ENCODE assay signal across 17 cellular contexts in the genomic region with DNA sequence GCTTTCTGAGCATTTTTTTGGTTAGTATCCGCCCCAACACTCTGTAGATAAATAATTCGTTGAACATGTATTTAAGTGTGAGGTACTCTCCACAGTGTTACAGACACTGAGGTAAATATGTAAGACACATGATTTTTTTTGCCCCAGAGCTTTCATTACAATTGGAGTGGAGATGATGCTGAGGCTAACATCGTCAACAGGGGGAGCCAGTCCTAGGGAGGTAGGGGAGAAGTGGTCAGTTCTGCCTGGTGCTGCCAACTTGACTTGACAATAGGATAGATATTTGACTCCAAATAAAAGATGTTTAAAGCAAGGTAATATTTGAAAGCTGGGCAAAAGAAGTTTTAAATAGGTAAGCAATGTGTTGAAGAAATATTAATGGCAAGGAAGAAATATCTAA.
A peak's percentile ranks its signal among the peaks of the same experiment; 100 is the strongest.
DNase-seq lines count a peak whose midpoint lies in the region; ATAC-seq, FAIRE-seq and TF ChIP-seq lines count a peak whose summit lies in the region.
"Had no signal": no experiment of that assay in that cellular context is flagged by ENCODE, and none has a peak within 500 bp of the region (broad histone marks: within the 10 kb centered on the region; RNA-seq: fewer than 3 reads in every experiment).

No MANE protein-coding gene starts in this region.

- H2AFZ ChIP-seq in HepG2 (ENCODE audit: low read length) (no peak overlapping the region), trophoblast cell (ENCODE audit: insufficient read depth, low read length, poor library complexity) (no peak overlapping the region)

- WGBS in HepG2 (ENCODE audit: low lambda C conversion rate), result 0% methylated on average over 3 of the region's 3 CpGs
- WGBS in right lobe of liver (ENCODE audit: insufficient coverage, low coverage, low lambda C conversion rate, missing lambda C conversion rate), result 16% methylated on average over 3 of the region's 3 CpGs
- no CpG with 5 or more reads among the region's 3 CpGs for WGBS in trophoblast cell (ENCODE audit: extremely low coverage, insufficient coverage, insufficient read length)

- no peaks in the 10 kb centered on the region for H4K20me1 ChIP-seq in HepG2 (ENCODE audit: insufficient read depth, low read length)

- no peak overlapping the region for H4K12ac ChIP-seq in trophoblast cell (ENCODE audit: low read depth, low read length)

- no peak for FAIRE-seq in HepG2 (lab: Jason Lieb, UNC)
- FAIRE-seq: endometrium had no signal

- H3K4me3 ChIP-seq in HepG2 (replicated peaks in 1 of 3; ENCODE audit: insufficient read depth in 1 of 3, low read depth in 2 of 3, low read length in 3 of 3), result no peak overlapping the region
- H3K4me3 ChIP-seq in right lobe of liver, result no peak overlapping the region
- H3K4me3 ChIP-seq in trophoblast cell (ENCODE audit: low read depth, low read length), result no peak overlapping the region
- H3K4me3 ChIP-seq: vagina had no signal

- no peaks in the 10 kb centered on the region for H3K27me3 Mint-ChIP-seq in endothelial cell (ENCODE audit: unreplicated experiment)

- no TSS peak for BruUV-seq in HepG2 (replicated peaks; lab: Mats Ljungman, UMichigan)

- CTCF ChIA-PET in HepG2 (lab: Yijun Ruan, JAX; ENCODE audit: low intra/inter-chr PET ratio, low total read pairs), result no interaction called here

- no peak overlapping the region for H4K91ac ChIP-seq in trophoblast cell (ENCODE audit: low read depth, low read length)

- H3K36me3 ChIP-seq in HepG2 (replicated peaks in 1 of 2; ENCODE audit: control insufficient read depth in 1 of 2, insufficient read depth in 2 of 2, low read length in 2 of 2) (no peaks in the 10 kb centered on the region), right lobe of liver (no peaks in the 10 kb centered on the region), trophoblast cell (ENCODE audit: control insufficient read depth in 1 of 2, insufficient read depth in 2 of 2, low read length in 2 of 2) (no peaks in the 10 kb centered on the region)
- H3K36me3 ChIP-seq: brain microvascular endothelial cell, vagina had no signal

- H3K27ac Mint-ChIP-seq in endothelial cell (ENCODE audit: unreplicated experiment), result no peak overlapping the region
- H3K27ac Mint-ChIP-seq: mesothelial cell of epicardium had no signal

- H3K9ac ChIP-seq in HepG2 (ENCODE audit: insufficient read depth, low read depth, low read length) (no peak overlapping the region), trophoblast cell (ENCODE audit: low read length) (no peak overlapping the region)

- no peak overlapping the region for H2BK12ac ChIP-seq in trophoblast cell (ENCODE audit: low read length)

- in situ Hi-C loops in HepG2 (cut with HindIII; ENCODE audit: extremely low pct_ligation_motif_present, low pct_unique_long_range_greater_than_20kb), result no loop called here

- no peak for TF ChIP-seq POLR2A in HepG2 (IDR thresholded peaks at IDR 0.05; ENCODE audit: insufficient read depth in 1 of 2, low read depth in 2 of 2, low read length in 2 of 2)
- no peak for TF ChIP-seq POLR2A in right lobe of liver (IDR thresholded peaks at IDR 0.05)

- no peak for TF ChIP-seq RAD21 in HepG2 (CRISPR knock-in tag; IDR thresholded peaks at IDR 0.05)

- H4K8ac ChIP-seq in trophoblast cell (ENCODE audit: low read depth, low read length), result no peak overlapping the region

- H3K14ac ChIP-seq in trophoblast cell (ENCODE audit: low read length), result no peak overlapping the region

- no peaks in the 10 kb centered on the region for H3K79me2 ChIP-seq in HepG2 (ENCODE audit: insufficient read depth, low read length)
- H3K79me2 ChIP-seq in trophoblast cell (ENCODE audit: control insufficient read depth, insufficient read depth, low read length, poor library complexity), result no peaks in the 10 kb centered on the region

- DNase-seq in HepG2 (ENCODE audit: low spot score) (no peak), right lobe of liver (no peak), NCI-H69 (lab: John Stamatoyannopoulos, UW) (peak; percentile 24), endothelial cell (ENCODE audit: low spot score) (peak; percentile 8), islet precursor cell (no peak), AG20443 (ENCODE audit: low spot score) (no peak), hypothalamus (lab: John Stamatoyannopoulos, UW) (no peak), trophoblast cell (no peak)
- DNase-seq: activated CD4-positive, alpha-beta T cell treated with anti-CD3 and anti-CD28 coated beads, Interleukin-2, amount 50 U/mL, for 1 hour; activated gamma-delta T cell treated with Interleukin-2 at 50 U/mL for 16 hours; brain microvascular endothelial cell; GF-D8; NCI-H1048; NCI-H446 had no signal

- no peak overlapping the region for H3K4me3 Mint-ChIP-seq in endothelial cell (ENCODE audit: unreplicated experiment)
- H3K4me3 Mint-ChIP-seq: mesothelial cell of epicardium had no signal

- no peaks in the 10 kb centered on the region for H3K27me3 ChIP-seq in HepG2 (ENCODE audit: control insufficient read depth in 1 of 2, insufficient read depth in 2 of 2, low read length in 2 of 2)
- no peaks in the 10 kb centered on the region for H3K27me3 ChIP-seq in right lobe of liver
- H3K27me3 ChIP-seq in trophoblast cell (ENCODE audit: insufficient read depth, low read length), result no peaks in the 10 kb centered on the region
- H3K27me3 ChIP-seq: brain microvascular endothelial cell, vagina had no signal

- POLR2A ChIA-PET in HepG2 (lab: Yijun Ruan, JAX), result no interaction called here

- TF ChIP-seq EP300 in HepG2 (IDR thresholded peaks at IDR 0.05; ENCODE audit: low read depth in 2 of 2, low read length in 2 of 2) (no peak), HepG2 (CRISPR knock-in tag; IDR thresholded peaks at IDR 0.05; ENCODE audit: borderline replicate concordance) (no peak)

- H3K4me1 ChIP-seq in HepG2 (ENCODE audit: insufficient read depth, low read length) (no peaks in the 10 kb centered on the region), right lobe of liver (no peaks in the 10 kb centered on the region), trophoblast cell (ENCODE audit: control insufficient read depth in 1 of 2, insufficient read depth in 2 of 2, low read length in 2 of 2) (no peaks in the 10 kb centered on the region)
- H3K4me1 ChIP-seq: vagina had no signal

- H3K9me3 ChIP-seq in HepG2 (ENCODE audit: low read length), result no peaks in the 10 kb centered on the region
- H3K9me3 ChIP-seq in right lobe of liver, result no peaks in the 10 kb centered on the region
- no peaks in the 10 kb centered on the region for H3K9me3 ChIP-seq in trophoblast cell (ENCODE audit: insufficient read depth, low read depth, low read length)
- H3K9me3 ChIP-seq: vagina had no signal

- H3K27ac ChIP-seq in HepG2 (ENCODE audit: extremely low read length, insufficient read depth, low read length) (no peak overlapping the region), right lobe of liver (no peak overlapping the region), trophoblast cell (ENCODE audit: low read depth, low read length) (no peak overlapping the region)
- H3K27ac ChIP-seq: brain microvascular endothelial cell, vagina had no signal

- no peaks in the 10 kb centered on the region for H3K36me3 Mint-ChIP-seq in endothelial cell (ENCODE audit: low read depth, unreplicated experiment)
- H3K36me3 Mint-ChIP-seq: mesothelial cell of epicardium had no signal

- H2BK5ac ChIP-seq in trophoblast cell (ENCODE audit: low read depth, low read length, poor library complexity), result no peak overlapping the region

- ATAC-seq in HepG2, result peak; percentile 56
- ATAC-seq in right lobe of liver, result no peak

- H2AK5ac ChIP-seq in trophoblast cell (ENCODE audit: low read length), result no peak overlapping the region

- H3K4me2 ChIP-seq in HepG2 (ENCODE audit: low read depth, low read length) (no peak overlapping the region), trophoblast cell (ENCODE audit: low read length) (no peak overlapping the region)

- H3K79me1 ChIP-seq in trophoblast cell (ENCODE audit: low read length), result no peaks in the 10 kb centered on the region

- no peak overlapping the region for H3K23ac ChIP-seq in trophoblast cell (ENCODE audit: low read length)

- peak; percentile 28; the same call in 1 of the 2 replicates for TF ChIP-seq CTCF in HepG2 (CRISPR knock-in tag; IDR thresholded peaks at IDR 0.05)
- TF ChIP-seq CTCF in right lobe of liver (IDR thresholded peaks at IDR 0.05), result peak in 2 of 4 donors; percentile 9
- peak; percentile 23 for TF ChIP-seq CTCF in endothelial cell (IDR thresholded peaks at IDR 0.05; ENCODE audit: unreplicated experiment)

- no peaks in the 10 kb centered on the region for H3K4me1 Mint-ChIP-seq in endothelial cell (ENCODE audit: unreplicated experiment)
- H3K4me1 Mint-ChIP-seq: mesothelial cell of epicardium had no signal

- no peak overlapping the region for H3K18ac ChIP-seq in trophoblast cell (ENCODE audit: low read length)

- peaks cover 4% of the 10 kb centered on the region for H3K9me3 Mint-ChIP-seq in endothelial cell (ENCODE audit: unreplicated experiment)
- H3K9me3 Mint-ChIP-seq: mesothelial cell of epicardium had no signal

- H2BK120ac ChIP-seq in trophoblast cell (ENCODE audit: insufficient read depth, low read length, poor library complexity), result no peak overlapping the region

- no peak overlapping the region for H3K4ac ChIP-seq in trophoblast cell (ENCODE audit: low read depth, low read length)

- intact Hi-C loops in HepG2 (cut with micrococcal nuclease; ENCODE audit: unreplicated experiment) (no loop called here), right lobe of liver (cut with DNase I) (no loop called here)

TF ChIP-seq in HepG2, 621 proteins besides CTCF, POLR2A, EP300 and RAD21 (continues in another document):
- TF ChIP-seq JUNB (CRISPR knock-in tag; IDR thresholded peaks at IDR 0.05; ENCODE audit: borderline replicate concordance) (no peak), ZFP36L1 (CRISPR knock-in tag; IDR thresholded peaks at IDR 0.05) (no peak)
- TF ChIP-seq, protein P1, sequence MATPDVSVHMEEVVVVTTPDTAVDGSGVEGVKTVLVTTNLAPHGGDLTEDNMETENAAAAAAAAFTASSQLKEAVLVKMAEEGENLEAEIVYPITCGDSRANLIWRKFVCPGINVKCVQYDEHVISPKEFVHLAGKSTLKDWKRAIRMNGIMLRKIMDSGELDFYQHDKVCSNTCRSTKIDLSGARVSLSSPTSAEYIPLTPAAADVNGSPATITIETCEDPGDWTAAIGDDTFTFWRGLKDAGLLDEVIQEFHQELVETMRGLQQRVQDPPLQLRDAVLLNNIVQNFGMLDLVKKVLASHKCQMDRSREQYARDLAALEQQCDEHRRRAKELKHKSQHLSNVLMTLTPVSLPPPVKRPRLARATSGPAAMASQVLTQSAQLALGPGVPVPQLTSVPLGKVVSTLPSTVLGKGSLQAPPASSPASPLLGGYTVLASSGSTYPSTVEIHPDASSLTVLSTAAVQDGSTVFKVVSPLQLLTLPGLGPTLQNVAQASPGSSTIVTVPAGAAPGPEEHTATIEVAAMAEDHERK (CRISPR knock-in tag; IDR thresholded peaks at IDR 0.05; ENCODE audit: low read depth), result no peak

Comparison
In these comparisons a context has a peak if more than half of its experiments do, and no peak if none do; other contexts are left out.
1. DNase-seq: peak in NCI-H69 (single experiment) and endothelial cell (single experiment); none in HepG2 (single experiment), right lobe of liver (0 of 3), islet precursor cell (single experiment), AG20443 (single experiment), hypothalamus (0 of 51) and trophoblast cell (0 of 2).